Comparison of ENCODE assay signal across 17 cellular contexts in genomic region chr4:142940614-142941013, GRCh38.
A peak's percentile ranks its signal among the peaks of the same experiment; 100 is the strongest.
DNase-seq lines count a peak whose midpoint lies in the region; ATAC-seq and TF ChIP-seq lines count a peak whose summit lies in the region.
"Had no signal": no experiment of that assay in that cellular context is flagged by ENCODE, and none has a peak within 500 bp of the region (broad histone marks: within the 10 kb centered on the region; RNA-seq: fewer than 3 reads in every experiment).

No MANE protein-coding gene starts in this region.

- no peaks in the 10 kb centered on the region for H3K36me3 Mint-ChIP-seq in glutamatergic neuron (ENCODE audit: unreplicated experiment)

- no peak overlapping the region for H3K27ac Mint-ChIP-seq in glutamatergic neuron (ENCODE audit: unreplicated experiment)
- H3K27ac Mint-ChIP-seq: activated B cell treated with CpG ODN at 0.5 μM for 24 hours, B cell, progenitor cell of endocrine pancreas had no signal

- DNase-seq in DMS53 (lab: John Stamatoyannopoulos, UW) (peak; percentile 97), NCI-H146 (lab: John Stamatoyannopoulos, UW) (peak; percentile 55), NCI-H748 (lab: John Stamatoyannopoulos, UW; ENCODE audit: unreplicated experiment) (peak; percentile 92), left kidney (ENCODE audit: low read depth, low spot score) (peak; percentile 58), glutamatergic neuron (no peak), epidermal melanocyte (ENCODE audit: insufficient read length, low spot score) (no peak)
- DNase-seq: activated B cell treated with CpG ODN at 0.5 μM for 24 hours; activated naive CD4-positive, alpha-beta T cell treated with Interleukin-2 at 50 U/mL for 16 hours; DND-41; dorsolateral prefrontal cortex; IMR-90; NCI-H1436 treated with DMSO at 0.1 percent for 48 hours; stimulated activated CD4-positive, alpha-beta T cell treated with anti-CD3 and anti-CD28 coated beads, Interleukin-12 subunit alpha, Interleukin-12 subunit beta, amount 100 ng/mL, for 4 hours had no signal

- H3K27me3 Mint-ChIP-seq in glutamatergic neuron (ENCODE audit: unreplicated experiment), result peaks cover 1% of the 10 kb centered on the region
- H3K27me3 Mint-ChIP-seq: activated B cell treated with CpG ODN at 0.5 μM for 24 hours, progenitor cell of endocrine pancreas had no signal

- ATAC-seq in GM19397 (IDR thresholded peaks at IDR 0.05; ENCODE audit: unreplicated experiment) (no peak), HG03457 (IDR thresholded peaks at IDR 0.05; ENCODE audit: unreplicated experiment) (no peak)

- H3K4me3 Mint-ChIP-seq in glutamatergic neuron (ENCODE audit: unreplicated experiment), result no peak overlapping the region
- H3K4me3 Mint-ChIP-seq: activated B cell treated with CpG ODN at 0.5 μM for 24 hours, B cell had no signal

- H3K4me1 Mint-ChIP-seq in glutamatergic neuron (ENCODE audit: low read depth, unreplicated experiment), result no peaks in the 10 kb centered on the region
- H3K4me1 Mint-ChIP-seq: activated B cell treated with CpG ODN at 0.5 μM for 24 hours, B cell had no signal

- TF ChIP-seq CTCF in glutamatergic neuron (IDR thresholded peaks at IDR 0.05; ENCODE audit: partially characterized antibody, unreplicated experiment), result no peak

- no peaks in the 10 kb centered on the region for H3K9me3 Mint-ChIP-seq in glutamatergic neuron (ENCODE audit: unreplicated experiment)
- H3K9me3 Mint-ChIP-seq: activated B cell treated with CpG ODN at 0.5 μM for 24 hours had no signal

Comparison
In these comparisons a context has a peak if more than half of its experiments do, and no peak if none do; other contexts are left out.
1. DNase-seq: peak in DMS53 (single experiment), NCI-H146 (single experiment), NCI-H748 (single experiment) and left kidney (single experiment); none in glutamatergic neuron (single experiment) and epidermal melanocyte (single experiment).